1 cellular context compared by ENCODE assay signal in the genomic region with DNA sequence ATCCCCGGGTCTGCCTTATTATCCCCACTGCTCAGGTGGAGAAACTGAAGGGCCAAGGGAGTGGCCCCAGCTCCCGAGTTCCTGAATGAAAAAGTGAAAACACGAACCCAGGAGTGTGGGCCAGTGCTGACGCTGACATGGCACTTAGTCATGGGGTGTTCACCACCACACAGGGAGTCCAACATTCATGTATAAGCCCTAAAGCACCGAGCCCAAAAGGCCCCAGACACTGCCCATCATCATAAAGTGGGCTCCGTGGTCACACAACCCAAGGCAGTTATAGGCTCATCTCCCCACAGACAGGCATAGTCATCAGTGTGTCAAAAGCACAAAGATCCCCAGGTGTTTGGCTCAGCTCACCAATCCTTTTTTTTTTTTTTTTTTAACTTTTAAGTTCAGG. TPM values are rescaled to one million over a fixed set of nuclear protein-coding genes. Genes with fewer than 3 reads are reported as not detected.
"Had no signal": no experiment of that assay in that cellular context is flagged by ENCODE, and none has a peak within 500 bp of the region (broad histone marks: within the 10 kb centered on the region; RNA-seq: fewer than 3 reads in every experiment).

No MANE protein-coding gene starts in this region.

RNA-seq across cellular contexts. Expression of gene ZNF74, which starts 41.4 kb away (rescaled TPM):
- total RNA-seq: OCI-LY7 had no signal
